ENCODE assay signal across 24 cellular contexts in the genomic region with DNA sequence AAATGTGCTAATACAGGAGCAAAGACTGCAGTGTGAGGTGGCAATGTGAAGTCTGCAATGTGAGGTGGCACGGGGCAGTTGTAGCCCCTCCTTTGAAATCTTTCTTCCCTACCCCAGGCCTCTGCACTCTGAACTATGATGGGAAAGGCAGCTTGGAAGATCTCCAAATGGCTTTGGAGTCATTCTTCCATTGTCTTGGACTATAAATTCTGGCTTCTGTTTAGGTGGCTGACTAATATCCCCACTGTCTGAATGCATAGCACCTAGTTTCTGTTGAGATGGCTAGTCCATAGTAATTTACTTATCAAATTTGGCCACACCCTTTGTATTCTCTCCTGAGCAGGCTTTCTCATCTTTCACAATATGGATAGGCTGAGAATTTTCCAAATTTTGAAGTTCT.
"Had no signal": no experiment of that assay in that cellular context is flagged by ENCODE, and none has a peak within 500 bp of the region (broad histone marks: within the 10 kb centered on the region; RNA-seq: fewer than 3 reads in every experiment).

No MANE protein-coding gene starts in this region.

- H3K27me3 Mint-ChIP-seq: activated naive CD8-positive, alpha-beta T cell treated with anti-CD3 and anti-CD28 coated beads, Interleukin-2, amount 50 U/mL, for 24 hours; dendritic cell treated with granulocyte-macrophage colony-stimulating factor and Interleukin-4, amounts not matched to agents 40 ng/mL and 50 ng/mL, for 4 days; progenitor cell of endocrine pancreas; stimulated activated naive CD8-positive, alpha-beta T cell treated with anti-CD3 and anti-CD28 coated beads, Interleukin-15, Interleukin-2, amounts not matched to agents 100 ng/mL and 50 ng/mL, for 24 hours had no signal

- H3K36me3 Mint-ChIP-seq: immature natural killer cell, mesothelial cell of epicardium, natural killer cell had no signal

- ATAC-seq: activated CD8-positive, alpha-beta T cell treated with anti-CD3 and anti-CD28 coated beads, Interleukin-2, amount 10 ng/mL, durations not matched to agents 7 days and 5 days; activated naive CD8-positive, alpha-beta T cell treated with anti-CD3 and anti-CD28 coated beads, Interleukin-2, amount 50 U/mL, for 24 hours; natural killer cell had no signal

- H3K27ac ChIP-seq: cardiac muscle cell, hepatocyte, left ventricle myocardium inferior, thyroid gland, WERI-Rb-1 had no signal

- H3K27ac Mint-ChIP-seq: activated CD8-positive, alpha-beta T cell treated with anti-CD3 and anti-CD28 coated beads, Interleukin-2, amount 10 ng/mL, durations not matched to agents 7 days and 5 days; activated naive CD8-positive, alpha-beta T cell treated with anti-CD3 and anti-CD28 coated beads, Interleukin-2, amount 50 U/mL, for 24 hours; activated T-helper 1 cell treated with anti-CD3 and anti-CD28 coated beads, Interleukin-12 subunit alpha, Interleukin-12 subunit beta, Interleukin-2, Interleukin-4 antibody, amounts not matched to agents 30 ng/mL and 10 ng/mL and 1 ng/mL, durations not matched to agents 14 hours and 24 hours and 36 hours; dendritic cell treated with granulocyte-macrophage colony-stimulating factor and Interleukin-4, amounts not matched to agents 40 ng/mL and 50 ng/mL, for 4 days; immature natural killer cell; mesothelial cell of epicardium; natural killer cell; progenitor cell of endocrine pancreas; stimulated activated naive CD8-positive, alpha-beta T cell treated with anti-CD3 and anti-CD28 coated beads, Interleukin-15, Interleukin-2, amounts not matched to agents 100 ng/mL and 50 ng/mL, for 24 hours had no signal

- H3K27me3 ChIP-seq: cardiac muscle cell, hepatocyte, thyroid gland had no signal

- DNase-seq: activated CD4-positive, alpha-beta T cell treated with anti-CD3 and anti-CD28 coated beads, Interleukin-2, amount 50 U/mL, for 1 hour; activated CD4-positive, CD25-positive, alpha-beta regulatory T cell treated with anti-CD3 and anti-CD28 coated beads, Interleukin-2, amount 50 U/mL, for 72 hours; activated CD8-positive, alpha-beta T cell treated with anti-CD3 and anti-CD28 coated beads, Interleukin-2, amount 10 ng/mL, durations not matched to agents 7 days and 5 days; activated gamma-delta T cell; activated naive CD4-positive, alpha-beta T cell treated with anti-CD3 and anti-CD28 coated beads, Interleukin-2, amount 50 U/mL, for 16 hours; activated naive CD8-positive, alpha-beta T cell treated with anti-CD3 and anti-CD28 coated beads, Interleukin-2, amount 50 U/mL, for 24 hours; effector CD8-positive, alpha-beta T cell; foreskin melanocyte; glutamatergic neuron; immature natural killer cell; left ventricle myocardium inferior; natural killer cell; substantia nigra; SW 1271; T-helper 2 cell; thyroid gland; WERI-Rb-1 had no signal

- H3K4me1 ChIP-seq: left ventricle myocardium inferior had no signal

- H3K4me3 Mint-ChIP-seq: activated CD8-positive, alpha-beta T cell treated with anti-CD3 and anti-CD28 coated beads, Interleukin-2, amount 10 ng/mL, durations not matched to agents 7 days and 5 days; activated naive CD8-positive, alpha-beta T cell treated with anti-CD3 and anti-CD28 coated beads, Interleukin-2, amount 50 U/mL, for 24 hours; activated T-helper 1 cell treated with anti-CD3 and anti-CD28 coated beads, Interleukin-12 subunit alpha, Interleukin-12 subunit beta, Interleukin-2, Interleukin-4 antibody, amounts not matched to agents 30 ng/mL and 10 ng/mL and 1 ng/mL, durations not matched to agents 14 hours and 24 hours and 36 hours; dendritic cell treated with granulocyte-macrophage colony-stimulating factor and Interleukin-4, amounts not matched to agents 40 ng/mL and 50 ng/mL, for 4 days; immature natural killer cell; mesothelial cell of epicardium; natural killer cell; stimulated activated naive CD8-positive, alpha-beta T cell treated with anti-CD3 and anti-CD28 coated beads, Interleukin-15, Interleukin-2, amounts not matched to agents 100 ng/mL and 50 ng/mL, for 24 hours had no signal

- H3K4me3 ChIP-seq: cardiac muscle cell, hepatocyte, left ventricle myocardium inferior, thyroid gland had no signal

- H3K79me2 ChIP-seq: hepatocyte had no signal

- H3K9me3 ChIP-seq: left ventricle myocardium inferior, thyroid gland had no signal

- H3K4me2 ChIP-seq: hepatocyte had no signal

- H3K9me3 Mint-ChIP-seq: activated naive CD8-positive, alpha-beta T cell treated with anti-CD3 and anti-CD28 coated beads, Interleukin-2, amount 50 U/mL, for 24 hours; activated T-helper 1 cell treated with anti-CD3 and anti-CD28 coated beads, Interleukin-12 subunit alpha, Interleukin-12 subunit beta, Interleukin-2, Interleukin-4 antibody, amounts not matched to agents 30 ng/mL and 10 ng/mL and 1 ng/mL, durations not matched to agents 14 hours and 24 hours and 36 hours; dendritic cell treated with granulocyte-macrophage colony-stimulating factor and Interleukin-4, amounts not matched to agents 40 ng/mL and 50 ng/mL, for 4 days had no signal

- H3K36me3 ChIP-seq: cardiac muscle cell, left ventricle myocardium inferior, thyroid gland, WERI-Rb-1 had no signal

- H2AFZ ChIP-seq: hepatocyte had no signal

- H3K4me1 Mint-ChIP-seq: activated naive CD8-positive, alpha-beta T cell treated with anti-CD3 and anti-CD28 coated beads, Interleukin-2, amount 50 U/mL, for 24 hours; immature natural killer cell; mesothelial cell of epicardium; natural killer cell had no signal
